Comparison of ENCODE assay signal across 23 cellular contexts in genomic region chr1:119204940-119205339, GRCh38.
DNase-seq lines count a peak whose midpoint lies in the region; ATAC-seq, FAIRE-seq and TF ChIP-seq lines count a peak whose summit lies in the region.
"Had no signal": no experiment of that assay in that cellular context is flagged by ENCODE, and none has a peak within 500 bp of the region (broad histone marks: within the 10 kb centered on the region; RNA-seq: fewer than 3 reads in every experiment).

No MANE protein-coding gene starts in this region.

- TF ChIP-seq RAD21 in K562 (CRISPR knock-in tag; conservative IDR thresholded peaks at IDR 0.05 in 1 of 2, IDR thresholded peaks at IDR 0.05 in 1 of 2) = no peak

- H3K27ac Mint-ChIP-seq in neural progenitor cell = peak overlapping the region; percentile 21
- H3K27ac Mint-ChIP-seq: B cell; CD4-positive, alpha-beta T cell; CD8-positive, alpha-beta T cell had no signal

- H3K9me3 Mint-ChIP-seq in neural progenitor cell = no peaks in the 10 kb centered on the region
- H3K9me3 Mint-ChIP-seq: CD8-positive, alpha-beta T cell had no signal

- no peaks in the 10 kb centered on the region for H3K27me3 ChIP-seq in K562 (ENCODE audit: control insufficient read depth in 2 of 2, insufficient read depth in 2 of 2, low read length in 2 of 2)
- no peaks in the 10 kb centered on the region for H3K27me3 ChIP-seq in neural progenitor cell
- no peaks in the 10 kb centered on the region for H3K27me3 ChIP-seq in PC-9 (ENCODE audit: insufficient read depth, low read depth)
- H3K27me3 ChIP-seq: BLaER1 treated with 17β-estradiol and CSF1 and Interleukin-3, amounts not matched to agents 10 nM and 100 nM had no signal

- no peaks in the 10 kb centered on the region for H3K9me3 ChIP-seq in K562 (replicated peaks; ENCODE audit: control insufficient read depth, insufficient read depth, low read depth, low read length)
- peaks cover 4% of the 10 kb centered on the region for H3K9me3 ChIP-seq in neural progenitor cell (ENCODE audit: low read depth)
- no peaks in the 10 kb centered on the region for H3K9me3 ChIP-seq in PC-9 (ENCODE audit: insufficient read depth, low read depth)
- H3K9me3 ChIP-seq: A549, Caco-2 had no signal

- H3K9ac ChIP-seq in K562 (ENCODE audit: insufficient read depth in 1 of 2, low read depth in 2 of 2, low read length in 2 of 2) = no peak overlapping the region
- no peak overlapping the region for H3K9ac ChIP-seq in neural progenitor cell
- H3K9ac ChIP-seq: BLaER1 treated with 17β-estradiol and CSF1 and Interleukin-3, amounts not matched to agents 10 nM and 100 nM had no signal

- POLR2A ChIA-PET in K562 (lab: Yijun Ruan, JAX) = interaction anchor here (0.5 to 1.0 kb wide), 2 partner anchors 12 to 71 kb away, joined by 3 to 6 read pairs; no protein-coding TSS in a partner anchor
- POLR2A ChIA-PET in PC-9 (lab: Charles Lee; ENCODE audit: unreplicated experiment) = interaction anchor here (0.6 kb wide), 1 partner anchor 9 kb away, joined by 6 read pairs; no protein-coding TSS in a partner anchor

- no peak overlapping the region for H3K4me3 ChIP-seq in K562
- H3K4me3 ChIP-seq in neural progenitor cell = no peak overlapping the region
- H3K4me3 ChIP-seq in foreskin fibroblast (ENCODE audit: low read depth in 1 of 2, low read length in 2 of 2) = no peak overlapping the region
- H3K4me3 ChIP-seq in PC-9 = no peak overlapping the region
- H3K4me3 ChIP-seq: A549; BLaER1 treated with 17β-estradiol and CSF1 and Interleukin-3, amounts not matched to agents 10 nM and 100 nM had no signal

- DNase-seq in NCI-H187 treated with DMSO at 0.1 percent for 48 hours (lab: John Stamatoyannopoulos, UW) = peak; percentile 15
- no peak for DNase-seq in NCI-H187 (lab: John Stamatoyannopoulos, UW)
- DNase-seq in OCI-M1 (lab: John Stamatoyannopoulos, UW) = peak; percentile 20
- peak in 2 of 4 experiments; percentile 20 to 31 for DNase-seq in K562 (ENCODE audit: extremely low read depth in 1 of 4, low spot score in 3 of 4)
- no peak for DNase-seq in neural progenitor cell (ENCODE audit: low spot score)
- no peak for DNase-seq in foreskin fibroblast
- DNase-seq in PC-9 = no peak
- DNase-seq: AML-193; Caco-2; Calu3; CD4-positive, alpha-beta T cell; CD8-positive, alpha-beta T cell; DMS79 treated with DMSO at 0.1 percent for 48 hours; GF-D8 had no signal

- no peak overlapping the region for H3K27ac ChIP-seq in K562 (ENCODE audit: extremely low read depth, low read depth, low read length)
- no peak overlapping the region for H3K27ac ChIP-seq in neural progenitor cell
- no peak overlapping the region for H3K27ac ChIP-seq in PC-9
- H3K27ac ChIP-seq: 22Rv1; A549; BLaER1 treated with 17β-estradiol and CSF1 and Interleukin-3, amounts not matched to agents 10 nM and 100 nM; C4-2B had no signal

- H3K79me2 ChIP-seq in K562 (ENCODE audit: control insufficient read depth, insufficient read depth, low read length) (no peaks in the 10 kb centered on the region), neural progenitor cell (ENCODE audit: low read depth) (no peaks in the 10 kb centered on the region), PC-9 (ENCODE audit: low read depth) (no peaks in the 10 kb centered on the region)

- peak overlapping the region; percentile 19; the same call in 1 of the 2 replicates for H3K4me2 ChIP-seq in K562 (ENCODE audit: insufficient read depth, low read length)
- H3K4me2 ChIP-seq in neural progenitor cell = no peak overlapping the region
- H3K4me2 ChIP-seq in PC-9 = no peak overlapping the region
- H3K4me2 ChIP-seq: A549; BLaER1 treated with 17β-estradiol and CSF1 and Interleukin-3, amounts not matched to agents 10 nM and 100 nM had no signal

- ATAC-seq in K562 = peak; percentile 74
- ATAC-seq: A549; CD8-positive, alpha-beta T cell had no signal

- H3F3A ChIP-seq in neural progenitor cell (ENCODE audit: low read depth) (no peaks in the 10 kb centered on the region), PC-9 (ENCODE audit: insufficient read depth, low read depth) (no peaks in the 10 kb centered on the region)

- 0% methylated on average over 1 of the region's 1 CpG for WGBS in K562 (ENCODE audit: insufficient coverage, low coverage, missing lambda C conversion rate)

- H3K4me3 Mint-ChIP-seq in neural progenitor cell = no peak overlapping the region
- H3K4me3 Mint-ChIP-seq: B cell; CD4-positive, alpha-beta T cell; CD8-positive, alpha-beta T cell had no signal

- intact Hi-C loops in K562 (cut with micrococcal nuclease) = no loop called here
- intact Hi-C loops in PC-9 (cut with micrococcal nuclease; ENCODE audit: unreplicated experiment) = no loop called here

- H2AFZ ChIP-seq in K562 (ENCODE audit: low read depth, low read length) = peak overlapping the region; percentile 29; the same call in 1 of the 2 replicates
- H2AFZ ChIP-seq in neural progenitor cell (replicated peaks) = no peak overlapping the region
- no peak overlapping the region for H2AFZ ChIP-seq in PC-9

- H3K9me1 ChIP-seq in K562 (ENCODE audit: control insufficient read depth, insufficient read depth, low read length) = no peaks in the 10 kb centered on the region

- TF ChIP-seq EP300 in K562 (IDR thresholded peaks at IDR 0.05; ENCODE audit: low read length) = no peak

- no peaks in the 10 kb centered on the region for H3K4me1 Mint-ChIP-seq in neural progenitor cell
- H3K4me1 Mint-ChIP-seq: B cell had no signal

- no peaks in the 10 kb centered on the region for H3K36me3 Mint-ChIP-seq in neural progenitor cell

- TF ChIP-seq POLR2A in K562 (conservative IDR thresholded peaks at IDR 0.05) = no peak

- BruUV-seq in K562 (replicated peaks; lab: Mats Ljungman, UMichigan) (no TSS peak), PC-9 (replicated peaks; lab: Mats Ljungman, UMichigan) (no TSS peak)

- no peaks in the 10 kb centered on the region for H3K27me3 Mint-ChIP-seq in neural progenitor cell (ENCODE audit: insufficient read depth, low read depth)
- H3K27me3 Mint-ChIP-seq: B cell; CD4-positive, alpha-beta T cell had no signal

- no peaks in the 10 kb centered on the region for H4K20me1 ChIP-seq in K562 (replicated peaks; ENCODE audit: control insufficient read depth, insufficient read depth, low read length)
- H4K20me1 ChIP-seq in neural progenitor cell (ENCODE audit: low read depth) = peaks cover 2% of the 10 kb centered on the region
- H4K20me1 ChIP-seq in PC-9 (ENCODE audit: insufficient read depth) = no peaks in the 10 kb centered on the region
- H4K20me1 ChIP-seq: BLaER1 treated with 17β-estradiol and CSF1 and Interleukin-3, amounts not matched to agents 10 nM and 100 nM had no signal

- no peak for FAIRE-seq in K562 (lab: Jason Lieb, UNC)
- FAIRE-seq: A549, D721Med, G401.6, GM12891, GM19239 had no signal

- CTCF ChIA-PET in K562 (lab: Yijun Ruan, JAX; ENCODE audit: low intra/inter-chr PET ratio) = no interaction called here
- CTCF ChIA-PET in PC-9 (lab: Charles Lee) = no interaction called here

- H3K36me3 ChIP-seq in K562 (ENCODE audit: control insufficient read depth, insufficient read depth, low read length) (no peaks in the 10 kb centered on the region), neural progenitor cell (no peaks in the 10 kb centered on the region), PC-9 (ENCODE audit: low read depth) (no peaks in the 10 kb centered on the region)
- H3K36me3 ChIP-seq: BLaER1 treated with 17β-estradiol and CSF1 and Interleukin-3, amounts not matched to agents 10 nM and 100 nM had no signal

- peaks cover 0 to 6% of the 10 kb centered on the region in 2 experiments; a peak in 2 of 5 replicates for H3K4me1 ChIP-seq in K562 (replicated peaks in 1 of 2; ENCODE audit: control insufficient read depth in 2 of 2, insufficient read depth in 2 of 2, low read length in 2 of 2)
- no peaks in the 10 kb centered on the region for H3K4me1 ChIP-seq in neural progenitor cell
- H3K4me1 ChIP-seq in PC-9 (replicated peaks; ENCODE audit: insufficient read depth) = no peaks in the 10 kb centered on the region
- H3K4me1 ChIP-seq: A549, Caco-2 had no signal

- TF ChIP-seq CTCF in K562 (IDR thresholded peaks at IDR 0.05 in 2 of 3, conservative IDR thresholded peaks at IDR 0.05 in 1 of 3; ENCODE audit: insufficient read depth in 2 of 3, low read depth in 1 of 3, low read length in 3 of 3) = no peak
- TF ChIP-seq CTCF in neural progenitor cell (IDR thresholded peaks at IDR 0.05) = no peak
- no peak for TF ChIP-seq CTCF in foreskin fibroblast (IDR thresholded peaks at IDR 0.05; ENCODE audit: low read depth, low read length)
- no peak for TF ChIP-seq CTCF in PC-9 (conservative IDR thresholded peaks at IDR 0.05)

- in situ Hi-C loops in K562 (cut with MboI) = no loop called here

- no peaks in the 10 kb centered on the region; the same call in 1 of the 2 replicates for H3K9me2 ChIP-seq in PC-9 (ENCODE audit: insufficient read depth)

TF ChIP-seq in K562, 482 proteins besides CTCF, POLR2A, EP300 and RAD21 (continues in another document):
- TF ChIP-seq RFX5 (IDR thresholded peaks at IDR 0.05; ENCODE audit: low read depth, low read length) = no peak
- peak; percentile 26; the same call in 1 of the 2 replicates for TF ChIP-seq RAD51 (IDR thresholded peaks at IDR 0.05; ENCODE audit: borderline replicate concordance, low read depth)
- no peak for TF ChIP-seq ZNF41 (CRISPR knock-in tag; conservative IDR thresholded peaks at IDR 0.05)
- no peak for TF ChIP-seq RBM14 (IDR thresholded peaks at IDR 0.05; ENCODE audit: borderline replicate concordance, insufficient read depth, low read depth, low read length)
- TF ChIP-seq, protein P1, sequence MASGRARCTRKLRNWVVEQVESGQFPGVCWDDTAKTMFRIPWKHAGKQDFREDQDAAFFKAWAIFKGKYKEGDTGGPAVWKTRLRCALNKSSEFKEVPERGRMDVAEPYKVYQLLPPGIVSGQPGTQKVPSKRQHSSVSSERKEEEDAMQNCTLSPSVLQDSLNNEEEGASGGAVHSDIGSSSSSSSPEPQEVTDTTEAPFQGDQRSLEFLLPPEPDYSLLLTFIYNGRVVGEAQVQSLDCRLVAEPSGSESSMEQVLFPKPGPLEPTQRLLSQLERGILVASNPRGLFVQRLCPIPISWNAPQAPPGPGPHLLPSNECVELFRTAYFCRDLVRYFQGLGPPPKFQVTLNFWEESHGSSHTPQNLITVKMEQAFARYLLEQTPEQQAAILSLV (tag; IDR thresholded peaks at IDR 0.05) = no peak
- no peak for TF ChIP-seq NONO (IDR thresholded peaks at IDR 0.05; ENCODE audit: low read depth in 2 of 2, low read length in 1 of 2)
- TF ChIP-seq MEIS2 (IDR thresholded peaks at IDR 0.05; ENCODE audit: partially characterized antibody) = peak; percentile 25
- TF ChIP-seq CHD1 (IDR thresholded peaks at IDR 0.05; ENCODE audit: low read length) = no peak
- TF ChIP-seq NCOR1 (IDR thresholded peaks at IDR 0.05) = 0 out of 2 replicates have a peak, but pooled peaks have one; percentile 9
- TF ChIP-seq CBFA2T3 (IDR thresholded peaks at IDR 0.05) = peak; percentile 65
- TF ChIP-seq, protein P2, sequence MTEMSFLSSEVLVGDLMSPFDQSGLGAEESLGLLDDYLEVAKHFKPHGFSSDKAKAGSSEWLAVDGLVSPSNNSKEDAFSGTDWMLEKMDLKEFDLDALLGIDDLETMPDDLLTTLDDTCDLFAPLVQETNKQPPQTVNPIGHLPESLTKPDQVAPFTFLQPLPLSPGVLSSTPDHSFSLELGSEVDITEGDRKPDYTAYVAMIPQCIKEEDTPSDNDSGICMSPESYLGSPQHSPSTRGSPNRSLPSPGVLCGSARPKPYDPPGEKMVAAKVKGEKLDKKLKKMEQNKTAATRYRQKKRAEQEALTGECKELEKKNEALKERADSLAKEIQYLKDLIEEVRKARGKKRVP (CRISPR knock-in tag; IDR thresholded peaks at IDR 0.05) = no peak

Comparison
In these comparisons a context has a peak if more than half of its experiments do, and no peak if none do; other contexts are left out.
1. DNase-seq: peak in NCI-H187 treated with DMSO at 0.1 percent for 48 hours (single experiment) and OCI-M1 (single experiment); none in NCI-H187 (0 of 2), neural progenitor cell (single experiment), foreskin fibroblast (0 of 2) and PC-9 (0 of 2).